ENCODE assay signal across 8 cellular contexts in the genomic region with DNA sequence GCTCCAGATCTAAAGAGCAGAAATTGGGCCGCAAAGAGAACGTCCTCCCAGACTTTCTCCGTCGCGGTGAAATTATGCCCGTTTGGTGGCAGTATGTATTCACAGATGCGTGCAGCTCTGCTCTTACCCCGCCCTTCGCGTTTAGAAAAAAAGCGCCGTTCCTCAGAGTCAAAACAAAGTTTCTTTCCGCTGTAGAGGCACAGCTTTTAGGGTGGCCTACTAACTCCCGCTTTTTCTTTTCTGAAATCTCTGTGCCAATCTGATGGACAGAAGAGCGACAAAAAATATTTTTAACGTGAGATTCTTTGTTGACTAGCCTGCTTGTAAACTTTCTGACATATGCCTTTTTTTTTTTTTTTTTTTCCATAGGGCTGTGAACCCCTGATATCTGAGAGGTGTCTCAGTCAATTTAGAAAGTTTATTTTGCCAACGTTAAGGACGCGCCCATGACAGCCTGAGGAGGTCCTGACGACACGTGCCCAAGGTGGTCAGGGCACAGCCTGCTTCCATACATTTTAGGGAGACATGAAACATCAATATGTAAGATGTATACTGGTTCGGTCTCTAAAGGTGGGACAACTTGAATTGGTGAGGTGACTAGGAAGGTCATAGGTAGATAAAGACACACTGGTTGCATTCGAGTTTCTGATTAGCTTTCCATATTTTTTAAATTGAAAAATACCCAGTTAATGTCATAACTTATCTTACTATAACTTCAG. TPM values are rescaled to one million over a fixed set of nuclear protein-coding genes. Genes with fewer than 3 reads are reported as not detected.
A peak's percentile ranks its signal among the peaks of the same experiment; 100 is the strongest.
DNase-seq lines count a peak whose midpoint lies in the region; ATAC-seq, FAIRE-seq and TF ChIP-seq lines count a peak whose summit lies in the region.
"Not testable (repeated sequence)": the region's sequence is repeated elsewhere in the genome, so short reads cannot be mapped to it uniquely, and the experiment has no call there.

No MANE protein-coding gene starts in this region.

- CTCF ChIA-PET in CD8-positive, alpha-beta T cell (lab: Charles Lee): not testable (repeated sequence)

- intact Hi-C loops in CD8-positive, alpha-beta T cell (cut with DNase I, micrococcal nuclease): loop anchor here (5.0 to 10.0 kb wide), 3 partner anchors 107 to 1531 kb away; partner anchors contain the start of genes RLIM (in 1 of the 2) and UPRT (in 1 of the 2)

- peak overlapping the region; percentile 58 for H3K27ac ChIP-seq in CD8-positive, alpha-beta T cell (ENCODE audit: low read depth, low read length)
- peak overlapping the region; percentile 38 for H3K27ac ChIP-seq in layer of hippocampus (ENCODE audit: low read depth, low read length)

- FAIRE-seq in colon (lab: Jason Lieb, UNC): peak; percentile 62

- peak; percentile 5 to 64 (median 38) for DNase-seq in CD8-positive, alpha-beta T cell
- peak; percentile 0 to 25 for DNase-seq in NCI-H446 (lab: John Stamatoyannopoulos, UW)
- DNase-seq in activated CD4-positive, alpha-beta T cell treated with anti-CD3 and anti-CD28 coated beads for 4 hours: peak; percentile 4 to 17
- DNase-seq in stimulated activated CD4-positive, alpha-beta T cell treated with anti-CD3 and anti-CD28 coated beads, Interleukin-1b, Interleukin-23, amount 100 ng/mL, for 48 hours: peak; percentile 57

- H3K9me3 ChIP-seq in CD8-positive, alpha-beta T cell (ENCODE audit: low read length): not testable (repeated sequence)

- peaks cover 24% of the 10 kb centered on the region for H3K4me1 ChIP-seq in CD8-positive, alpha-beta T cell (ENCODE audit: insufficient read depth, low read length)

- H3K27me3 ChIP-seq in CD8-positive, alpha-beta T cell (ENCODE audit: insufficient read depth, low read length); layer of hippocampus (ENCODE audit: control insufficient read depth, insufficient read depth, low read length): not testable (repeated sequence)

- TF ChIP-seq CTCF in CD8-positive, alpha-beta T cell (IDR thresholded peaks at IDR 0.05): not testable (repeated sequence)

- ATAC-seq in CD8-positive, alpha-beta T cell: peak; percentile 43
- peak; percentile 45 for ATAC-seq in GM19467 (IDR thresholded peaks at IDR 0.05; ENCODE audit: unreplicated experiment)
- peak; percentile 51 for ATAC-seq in HG03175 (IDR thresholded peaks at IDR 0.05; ENCODE audit: unreplicated experiment)

- POLR2A ChIA-PET in CD8-positive, alpha-beta T cell (lab: Charles Lee): not testable (repeated sequence)

- peak overlapping the region; percentile 91 for H3K27ac Mint-ChIP-seq in CD8-positive, alpha-beta T cell

- not testable (repeated sequence) for H3K27me3 Mint-ChIP-seq in CD8-positive, alpha-beta T cell (ENCODE audit: low read depth)

- not testable (repeated sequence) for H3K36me3 Mint-ChIP-seq in CD8-positive, alpha-beta T cell

- peak overlapping the region; percentile 41 for H3K4me3 ChIP-seq in CD8-positive, alpha-beta T cell (ENCODE audit: low read depth, low read length)

- not testable (repeated sequence) for H3K9me3 Mint-ChIP-seq in CD8-positive, alpha-beta T cell

- H3K4me1 Mint-ChIP-seq in CD8-positive, alpha-beta T cell (ENCODE audit: low read depth): peaks cover 21% of the 10 kb centered on the region

- H3K4me3 Mint-ChIP-seq in CD8-positive, alpha-beta T cell: peak overlapping the region; percentile 64

- H3K36me3 ChIP-seq in CD8-positive, alpha-beta T cell (ENCODE audit: insufficient read depth, low read length): not testable (repeated sequence)

RNA-seq across cellular contexts. Expression of gene PBDC1, which starts 27.1 kb away (rescaled TPM):
- total RNA-seq in CD8-positive, alpha-beta T cell: 10 to 100 TPM; 18.0 to 21.3 TPM

Comparison
In these comparisons a context has a peak if more than half of its experiments do, and no peak if none do; other contexts are left out.
1. Peak in every context shown above with its lines: DNase-seq, ATAC-seq, H3K4me3 ChIP-seq and H3K27ac ChIP-seq.